26 cellular contexts compared by ENCODE assay signal in the genomic region with DNA sequence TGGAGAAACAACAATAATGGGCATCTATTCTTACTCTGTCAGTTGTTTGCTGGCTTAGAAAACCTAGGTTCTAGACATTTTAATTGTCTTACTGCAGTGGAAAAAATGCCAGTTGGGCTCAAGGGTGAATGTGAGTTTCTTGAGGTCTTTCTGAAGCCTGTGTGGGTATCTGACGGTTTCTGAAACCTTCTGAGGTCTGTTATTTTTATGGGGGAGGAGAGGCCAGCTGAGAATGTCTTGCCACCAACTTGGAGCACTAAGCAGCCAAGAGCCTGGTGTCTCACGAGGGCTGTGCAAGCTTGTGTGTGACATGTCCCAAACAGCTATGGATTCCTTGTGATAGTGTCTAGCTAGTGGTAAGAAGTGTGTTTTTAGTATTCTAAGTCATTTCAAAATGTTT. TPM values are rescaled to one million over a fixed set of nuclear protein-coding genes. Genes with fewer than 3 reads are reported as not detected.
"Had no signal": no experiment of that assay in that cellular context is flagged by ENCODE, and none has a peak within 500 bp of the region (broad histone marks: within the 10 kb centered on the region; RNA-seq: fewer than 3 reads in every experiment).

No MANE protein-coding gene starts in this region.

- DNase-seq: activated CD4-positive, CD25-positive, alpha-beta regulatory T cell treated with anti-CD3 and anti-CD28 coated beads, Interleukin-2, amount 50 U/mL, for 72 hours; activated CD8-positive, alpha-beta memory T cell treated with anti-CD3 and anti-CD28 coated beads, Interleukin-2, amount 50 U/mL, for 48 hours; activated effector memory CD4-positive, alpha-beta T cell treated with anti-CD3 and anti-CD28 coated beads, Interleukin-2, amount 50 U/mL, for 16 hours; activated naive CD4-positive, alpha-beta T cell treated with anti-CD3 and anti-CD28 coated beads, Interleukin-2, amount 10 ng/mL, durations not matched to agents 7 days and 5 days; activated T-cell treated with anti-CD3 and anti-CD28 coated beads, Interleukin-2, amount 50 U/mL, for 48 hours; amygdala; colonic mucosa; dorsolateral prefrontal cortex; effector memory CD8-positive, alpha-beta T cell; foreskin melanocyte; immature natural killer cell; lower lobe of right lung; naive thymus-derived CD8-positive, alpha-beta T cell; sigmoid colon; stimulated activated CD4-positive, alpha-beta T cell treated with anti-CD3 and anti-CD28 coated beads, Interleukin-15, amount 100 ng/mL, for 24 hours; stimulated activated CD8-positive, alpha-beta memory T cell treated with anti-CD3 and anti-CD28 coated beads, Interleukin-4, amount 100 ng/mL, for 48 hours; stimulated activated naive CD4-positive, alpha-beta T cell treated with Interleukin-2 at 50 U/mL for 16 hours; tibial artery; WERI-Rb-1 had no signal

- ATAC-seq: effector memory CD8-positive, alpha-beta T cell; esophagus mucosa; lower lobe of right lung; naive thymus-derived CD8-positive, alpha-beta T cell had no signal

- H3K4me3 ChIP-seq: colonic mucosa, dorsolateral prefrontal cortex, lower lobe of right lung, neural progenitor cell, sigmoid colon, smooth muscle cell, tibial artery had no signal

RNA-seq across cellular contexts. Expression of a gene that starts 24.2 kb away (rescaled TPM):
- total RNA-seq: bronchial epithelial cell; endothelial cell of umbilical vein; esophagus mucosa; kidney epithelial cell; naive thymus-derived CD8-positive, alpha-beta T cell; posterior vena cava; smooth muscle cell had no signal
- polyA plus RNA-seq: endothelial cell of umbilical vein; immature natural killer cell; naive thymus-derived CD8-positive, alpha-beta T cell; smooth muscle cell had no signal
